ENCODE assay signal across 16 cellular contexts in the genomic region with DNA sequence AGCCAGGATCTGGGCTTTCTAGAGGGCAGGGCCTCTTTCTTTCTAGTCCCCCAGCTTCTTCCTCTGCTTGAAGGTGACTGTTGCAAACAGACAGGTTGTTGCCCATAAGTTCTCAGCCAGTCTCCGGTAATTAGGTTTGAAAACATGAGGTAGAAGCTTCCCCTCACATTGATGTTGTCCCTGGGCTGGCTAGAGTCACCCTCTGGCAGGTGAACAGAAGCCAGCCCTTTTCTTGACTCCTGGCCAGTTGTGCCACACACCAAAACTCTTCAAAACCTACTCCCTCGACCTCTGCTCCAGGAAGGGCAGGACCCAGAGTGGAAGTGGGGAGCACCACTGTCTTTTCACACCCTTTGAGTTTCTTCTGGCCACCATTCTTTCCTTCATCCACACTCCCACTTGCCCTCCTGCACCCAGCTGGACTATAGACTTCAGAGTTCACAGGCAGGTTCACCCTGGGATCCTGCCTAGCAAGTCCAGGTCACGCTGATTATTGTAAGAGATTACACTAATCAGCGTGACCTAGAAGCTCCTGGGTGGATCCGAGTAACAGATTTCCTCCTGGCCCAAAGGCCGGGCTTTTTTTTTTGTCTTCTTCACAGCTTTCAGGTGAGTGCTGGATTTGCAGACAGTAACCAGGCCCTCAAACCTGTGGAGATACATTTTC. TPM values are rescaled to one million over a fixed set of nuclear protein-coding genes. Genes with fewer than 3 reads are reported as not detected.
DNase-seq lines count a peak whose midpoint lies in the region; ATAC-seq and TF ChIP-seq lines count a peak whose summit lies in the region.
"Had no signal": no experiment of that assay in that cellular context is flagged by ENCODE, and none has a peak within 500 bp of the region (broad histone marks: within the 10 kb centered on the region; RNA-seq: fewer than 3 reads in every experiment).

No MANE protein-coding gene starts in this region.

- peaks cover 3% of the 10 kb centered on the region; the same call in 1 of the 2 replicates for H3K4me1 ChIP-seq in OCI-LY3 (ENCODE audit: low read length)
- peaks cover 41% of the 10 kb centered on the region for H3K4me1 ChIP-seq in SJCRH30
- no peaks in the 10 kb centered on the region for H3K4me1 ChIP-seq in right lobe of liver
- H3K4me1 ChIP-seq: Caco-2 had no signal

- TF ChIP-seq CTCF in OCI-LY3 (IDR thresholded peaks at IDR 0.05; ENCODE audit: low read depth, low read length) (no peak), right lobe of liver (IDR thresholded peaks at IDR 0.05) (no peak)

- H3K9me3 Mint-ChIP-seq in naive thymus-derived CD8-positive, alpha-beta T cell, result peaks cover 0 to 2% (median 0%) of the 10 kb centered on the region in 9 donors
- H3K9me3 Mint-ChIP-seq: CD4-positive, CD25-positive, alpha-beta regulatory T cell; CD8-positive, alpha-beta T cell; GM23338 had no signal

- H4K20me1 ChIP-seq in OCI-LY3 (ENCODE audit: insufficient read depth, low read length), result no peaks in the 10 kb centered on the region

- no peak overlapping the region for H3K27ac Mint-ChIP-seq in naive thymus-derived CD8-positive, alpha-beta T cell
- H3K27ac Mint-ChIP-seq: CD4-positive, CD25-positive, alpha-beta regulatory T cell; CD8-positive, alpha-beta T cell; GM23338; H9 had no signal

- H3K9me3 ChIP-seq in OCI-LY3 (ENCODE audit: insufficient read depth, low read length) (no peaks in the 10 kb centered on the region), SJCRH30 (replicated peaks) (no peaks in the 10 kb centered on the region), right lobe of liver (no peaks in the 10 kb centered on the region)
- H3K9me3 ChIP-seq: Caco-2 had no signal

- ATAC-seq in right lobe of liver, result peak; percentile 87 to 98 (median 94)
- ATAC-seq in naive thymus-derived CD8-positive, alpha-beta T cell, result no peak
- ATAC-seq: CD8-positive, alpha-beta T cell; GM23338; HCT116 had no signal

- no peaks in the 10 kb centered on the region for H3K79me2 ChIP-seq in OCI-LY3 (ENCODE audit: low read length)

- intact Hi-C loops in right lobe of liver (cut with DNase I), result no loop called here

- peaks cover 0 to 12% (median 0%) of the 10 kb centered on the region in 5 donors for H3K27me3 Mint-ChIP-seq in naive thymus-derived CD8-positive, alpha-beta T cell

- WGBS in right lobe of liver (ENCODE audit: insufficient coverage, low coverage, low lambda C conversion rate, missing lambda C conversion rate), result 20% methylated on average over 6 of the region's 6 CpGs

- no peak overlapping the region for H3K4me3 Mint-ChIP-seq in naive thymus-derived CD8-positive, alpha-beta T cell
- H3K4me3 Mint-ChIP-seq: CD4-positive, CD25-positive, alpha-beta regulatory T cell; CD8-positive, alpha-beta T cell; GM23338 had no signal

- H2AFZ ChIP-seq in OCI-LY3 (ENCODE audit: low read depth, low read length), result 0 out of 2 replicates have a peak overlapping the region, but pooled peaks have one; percentile 39
- H2AFZ ChIP-seq: GM23338 had no signal

- H3K4me3 ChIP-seq in OCI-LY3 (ENCODE audit: low read length), result no peak overlapping the region
- no peak overlapping the region for H3K4me3 ChIP-seq in SJCRH30
- no peak overlapping the region for H3K4me3 ChIP-seq in right lobe of liver
- H3K4me3 ChIP-seq: GM23338 had no signal

- H3K4me2 ChIP-seq in OCI-LY3 (ENCODE audit: low read length), result no peak overlapping the region
- H3K4me2 ChIP-seq: GM23338 had no signal

- TF ChIP-seq POLR2A in right lobe of liver (IDR thresholded peaks at IDR 0.05), result no peak

- no peak overlapping the region for H3K9ac ChIP-seq in OCI-LY3 (ENCODE audit: low read length)

- peaks cover 0 to 5% (median 0%) of the 10 kb centered on the region in 3 donors for H3K36me3 Mint-ChIP-seq in naive thymus-derived CD8-positive, alpha-beta T cell
- H3K36me3 Mint-ChIP-seq: CD4-positive, CD25-positive, alpha-beta regulatory T cell; CD8-positive, alpha-beta T cell had no signal

- no peaks in the 10 kb centered on the region for H3K36me3 ChIP-seq in OCI-LY3 (replicated peaks; ENCODE audit: low read depth, low read length)
- no peaks in the 10 kb centered on the region for H3K36me3 ChIP-seq in SJCRH30
- no peaks in the 10 kb centered on the region for H3K36me3 ChIP-seq in right lobe of liver

- H3K27me3 ChIP-seq in OCI-LY3 (ENCODE audit: low read depth, low read length), result no peaks in the 10 kb centered on the region
- no peaks in the 10 kb centered on the region for H3K27me3 ChIP-seq in SJCRH30
- no peaks in the 10 kb centered on the region for H3K27me3 ChIP-seq in right lobe of liver

- DNase-seq in SJCRH30 (peak; percentile 32 to 62), right lobe of liver (peak in 1 of 3 donors; percentile 51), substantia nigra (lab: John Stamatoyannopoulos, UW) (no peak), NCI-H1436 treated with DMSO at 0.1 percent for 48 hours (lab: John Stamatoyannopoulos, UW) (no peak)
- no peak for DNase-seq in naive thymus-derived CD8-positive, alpha-beta T cell
- DNase-seq: C1 segment of cervical spinal cord; Caco-2; CD4-positive, CD25-positive, alpha-beta regulatory T cell; CD8-positive, alpha-beta T cell; DMS153; DND-41; H9 had no signal

- H3K4me1 Mint-ChIP-seq in naive thymus-derived CD8-positive, alpha-beta T cell, result no peaks in the 10 kb centered on the region
- H3K4me1 Mint-ChIP-seq: CD4-positive, CD25-positive, alpha-beta regulatory T cell; GM23338 had no signal

- POLR2A ChIA-PET in naive thymus-derived CD8-positive, alpha-beta T cell (lab: Charles Lee), result no interaction called here

- H3K27ac ChIP-seq in OCI-LY3 (ENCODE audit: low read length), result no peak overlapping the region
- H3K27ac ChIP-seq in SJCRH30, result peak overlapping the region; percentile 75
- H3K27ac ChIP-seq in right lobe of liver, result no peak overlapping the region
- no peak overlapping the region for H3K27ac ChIP-seq in substantia nigra (ENCODE audit: low read depth, low read length, poor library complexity, severe bottlenecking)

RNA-seq across cellular contexts. Expression of a gene that starts 37.4 kb away (rescaled TPM):
- total RNA-seq in SJCRH30 (2014; rRNA removed; shearing (Covaris generic)), result 31.1 and 34.5 TPM in 2 replicates
- 1 to 10 TPM in 1 of 6 experiments, under 1 TPM in 5; 0.38 to 1.2 (median 0.78) TPM for total RNA-seq in right lobe of liver
- under 1 TPM in 1 of 2 experiments, not detected in 1; 0.22 TPM for total RNA-seq in naive thymus-derived CD8-positive, alpha-beta T cell
- polyA plus RNA-seq in naive thymus-derived CD8-positive, alpha-beta T cell, result not detected
- total RNA-seq: A673; CD8-positive, alpha-beta T cell had no signal
- polyA plus RNA-seq: CD4-positive, CD25-positive, alpha-beta regulatory T cell had no signal

RNA-seq across cellular contexts. Expression of a gene that starts 54.9 kb away (rescaled TPM):
- 37.9 and 41.8 TPM in 2 replicates for total RNA-seq in SJCRH30 (2014; rRNA removed; shearing (Covaris generic))
- total RNA-seq in right lobe of liver, result 10 to 100 TPM in 4 of 6 experiments, 1 to 10 TPM in 2; 6.4 to 15.7 (median 12.0) TPM
- 100 to 1,000 TPM; 175 to 184 TPM for total RNA-seq in naive thymus-derived CD8-positive, alpha-beta T cell
- polyA plus RNA-seq in naive thymus-derived CD8-positive, alpha-beta T cell, result 100 to 1,000 TPM in 1 of 3 donors, 10 to 100 TPM in 2; 88.1 to 113 (median 92.5) TPM

Comparison
In these comparisons a context has a peak if more than half of its experiments do, and no peak if none do; other contexts are left out.
1. DNase-seq: peak in SJCRH30 (2 of 2); none in naive thymus-derived CD8-positive, alpha-beta T cell (0 of 10), substantia nigra (0 of 49) and NCI-H1436 treated with DMSO at 0.1 percent for 48 hours (single experiment).
2. ATAC-seq: peak in right lobe of liver (4 of 4); none in naive thymus-derived CD8-positive, alpha-beta T cell (0 of 2).
3. RNA of a gene that starts 37.4 kb away (total RNA-seq): 31.1 to 34.5 TPM in SJCRH30; 0.38 to 1.2 TPM in right lobe of liver and 0.22 TPM in naive thymus-derived CD8-positive, alpha-beta T cell; every median in the first group is over 10 times any median in the second.